8 cellular contexts compared by ENCODE assay signal in genomic region chr6:37648465-37649330, GRCh38. TPM values are rescaled to one million over a fixed set of nuclear protein-coding genes. Genes with fewer than 3 reads are reported as not detected.
DNase-seq lines count a peak whose midpoint lies in the region; ATAC-seq, FAIRE-seq and TF ChIP-seq lines count a peak whose summit lies in the region.

No MANE protein-coding gene starts in this region.

- no peak for FAIRE-seq in RCC 7860 (lab: Jason Lieb, UNC)

- no peak overlapping the region for H3K4me3 ChIP-seq in HCT116 (replicated peaks in 1 of 2; ENCODE audit: low read depth in 1 of 2, low read length in 2 of 2)
- H3K4me3 ChIP-seq in right cardiac atrium (ENCODE audit: low read length): no peak overlapping the region
- no peak overlapping the region for H3K4me3 ChIP-seq in skeletal muscle satellite cell (ENCODE audit: low read length)

- H3K27me3 ChIP-seq in HCT116 (ENCODE audit: insufficient read depth, low read length) (no peaks in the 10 kb centered on the region), right cardiac atrium (ENCODE audit: control insufficient read depth, insufficient read depth) (no peaks in the 10 kb centered on the region), skeletal muscle satellite cell (ENCODE audit: control insufficient read depth, insufficient read depth, low read length) (peaks cover 18% of the 10 kb centered on the region)

- peaks cover 20% of the 10 kb centered on the region for H3K4me1 Mint-ChIP-seq in activated CD8-positive, alpha-beta T cell treated with anti-CD3 and anti-CD28 coated beads for 36 hours (ENCODE audit: low read depth)

- H3K9me2 ChIP-seq in HCT116 (ENCODE audit: insufficient read depth): no peaks in the 10 kb centered on the region

- H3K4me1 ChIP-seq in HCT116 (ENCODE audit: control insufficient read depth in 1 of 2, insufficient read depth in 2 of 2, low read length in 2 of 2) (peaks cover 0 to 14% of the 10 kb centered on the region in 2 experiments; a peak in 2 of 4 replicates), right cardiac atrium (ENCODE audit: control insufficient read depth, insufficient read depth, low read length) (no peaks in the 10 kb centered on the region), skeletal muscle satellite cell (ENCODE audit: control insufficient read depth, insufficient read depth, low read length) (peaks cover 6% of the 10 kb centered on the region)

- H3K36me3 Mint-ChIP-seq in activated CD8-positive, alpha-beta T cell treated with anti-CD3 and anti-CD28 coated beads for 36 hours (ENCODE audit: low read depth): peaks cover 3% of the 10 kb centered on the region

- no TSS peak for BruUV-seq in HCT116 (replicated peaks; lab: Mats Ljungman, UMichigan)

- H4K20me1 ChIP-seq in HCT116 (ENCODE audit: insufficient read depth): no peaks in the 10 kb centered on the region

- TF ChIP-seq RAD21 in HCT116 (IDR thresholded peaks at IDR 0.05; ENCODE audit: low read depth): no peak

- POLR2A ChIA-PET in HCT116 (lab: Charles Lee) (interaction anchor here (0.9 kb wide), 1 partner anchor 69 kb away, joined by 3 read pairs; no protein-coding TSS in a partner anchor), HEK293T (lab: Yijun Ruan, JAX) (no interaction called here)
- POLR2A ChIA-PET in activated CD8-positive, alpha-beta T cell treated with anti-CD3 and anti-CD28 coated beads for 36 hours (lab: Charles Lee): interaction anchor here (0.8 kb wide), 1 partner anchor 17 kb away, joined by 3 read pairs; no protein-coding TSS in a partner anchor

- H3K4me3 Mint-ChIP-seq in activated CD8-positive, alpha-beta T cell treated with anti-CD3 and anti-CD28 coated beads for 36 hours: no peak overlapping the region

- no peaks in the 10 kb centered on the region for H3K79me2 ChIP-seq in HCT116 (ENCODE audit: insufficient read depth, low read length)

- H3K27ac ChIP-seq in HCT116 (ENCODE audit: low read depth, low read length) (no peak overlapping the region), right cardiac atrium (ENCODE audit: low read length) (no peak overlapping the region)

- intact Hi-C loops in HCT116 (cut with micrococcal nuclease): no loop called here
- intact Hi-C loops in activated CD8-positive, alpha-beta T cell treated with anti-CD3 and anti-CD28 coated beads for 36 hours (cut with micrococcal nuclease): no loop called here
- intact Hi-C loops in right cardiac atrium (cut with DNase I): no loop called here

- no peak for TF ChIP-seq POLR2A in HCT116 (IDR thresholded peaks at IDR 0.05; ENCODE audit: borderline replicate concordance, extremely low read depth, insufficient read depth, insufficient read length)

- H3K36me3 ChIP-seq in HCT116 (ENCODE audit: control insufficient read depth in 1 of 2, insufficient read depth in 2 of 2, low read length in 2 of 2) (no peaks in the 10 kb centered on the region), skeletal muscle satellite cell (ENCODE audit: insufficient read depth, low read length) (no peaks in the 10 kb centered on the region)

- TF ChIP-seq CTCF in HCT116 (IDR thresholded peaks at IDR 0.05 in 2 of 3, conservative IDR thresholded peaks at IDR 0.05 in 1 of 3; ENCODE audit: borderline replicate concordance in 1 of 3, insufficient read depth in 1 of 3, low read depth in 2 of 3, low read length in 2 of 3): no peak
- TF ChIP-seq CTCF in activated CD8-positive, alpha-beta T cell treated with anti-CD3 and anti-CD28 coated beads for 36 hours (IDR thresholded peaks at IDR 0.05): no peak

- H3K9me3 Mint-ChIP-seq in activated CD8-positive, alpha-beta T cell treated with anti-CD3 and anti-CD28 coated beads for 36 hours: peaks cover 3% of the 10 kb centered on the region

- CTCF ChIA-PET in HCT116 (lab: Charles Lee) (no interaction called here), HEK293T (lab: Yijun Ruan, JAX) (no interaction called here)
- CTCF ChIA-PET in activated CD8-positive, alpha-beta T cell treated with anti-CD3 and anti-CD28 coated beads for 36 hours (lab: Charles Lee): interaction anchor here (0.6 to 0.8 kb wide), 2 partner anchors 129 to 323 kb away, joined by 3 read pairs; no protein-coding TSS in a partner anchor

- WGBS in right cardiac atrium: 12% methylated on average over 71 of the region's 71 CpGs

- H3K9ac ChIP-seq in HCT116 (ENCODE audit: low read length): no peak overlapping the region
- no peak overlapping the region for H3K9ac ChIP-seq in skeletal muscle satellite cell (ENCODE audit: low read depth, low read length)

- DNase-seq in HCT116 (ENCODE audit: low read depth, low spot score): peak; percentile 47
- DNase-seq in activated CD8-positive, alpha-beta T cell treated with anti-CD3 and anti-CD28 coated beads for 36 hours: peak; percentile 61
- DNase-seq in right cardiac atrium: peak; percentile 38 to 73 (median 67)
- DNase-seq in NCI-H2107 (lab: John Stamatoyannopoulos, UW): no peak
- no peak for DNase-seq in RCC 7860 (ENCODE audit: low spot score)
- no peak for DNase-seq in amniotic stem cell (lab: John Stamatoyannopoulos, UW)
- DNase-seq in HEK293T (ENCODE audit: extremely low spot score): no peak

- H3K27ac Mint-ChIP-seq in activated CD8-positive, alpha-beta T cell treated with anti-CD3 and anti-CD28 coated beads for 36 hours: no peak overlapping the region

- H3K4me2 ChIP-seq in HCT116 (ENCODE audit: low read length): peak overlapping the region; percentile 14; the same call in 1 of the 2 replicates
- peak overlapping the region; percentile 48 for H3K4me2 ChIP-seq in skeletal muscle satellite cell (ENCODE audit: low read length)

- RAD21 ChIA-PET in HCT116 (lab: Charles Lee; ENCODE audit: low non-redundant PET in 1 of 2, low total read pairs in 2 of 2, uncharacterized antibody in 2 of 2, unreplicated experiment in 2 of 2): no interaction called here

- H3K9me3 ChIP-seq in HCT116 (ENCODE audit: control insufficient read depth in 1 of 2, insufficient read depth in 1 of 2, low read depth in 1 of 2, low read length in 2 of 2) (no peaks in the 10 kb centered on the region), right cardiac atrium (ENCODE audit: control insufficient read depth, low read length) (no peaks in the 10 kb centered on the region), skeletal muscle satellite cell (replicated peaks; ENCODE audit: low read length) (no peaks in the 10 kb centered on the region)

- peak; percentile 98 for ATAC-seq in HCT116
- ATAC-seq in activated CD8-positive, alpha-beta T cell treated with anti-CD3 and anti-CD28 coated beads for 36 hours: peak; percentile 94
- ATAC-seq in right cardiac atrium: peak; percentile 49 to 58

- no peak overlapping the region for H2AFZ ChIP-seq in HCT116 (ENCODE audit: low read depth, low read length, poor library complexity, severe bottlenecking)

- H3K27me3 Mint-ChIP-seq in activated CD8-positive, alpha-beta T cell treated with anti-CD3 and anti-CD28 coated beads for 36 hours: peaks cover 25% of the 10 kb centered on the region

TF ChIP-seq in HCT116, 20 proteins besides CTCF, POLR2A, EP300 and RAD21:
- peak; percentile 24; the same call in 1 of the 2 replicates for TF ChIP-seq MAX (IDR thresholded peaks at IDR 0.05)
- no peak for TF ChIP-seq FOSL1 (IDR thresholded peaks at IDR 0.05; ENCODE audit: low read depth)
- TF ChIP-seq ZFX (IDR thresholded peaks at IDR 0.05): 0 out of 2 replicates have a peak, but pooled peaks have one; percentile 13
- no peak for TF ChIP-seq ZBTB33 (IDR thresholded peaks at IDR 0.05; ENCODE audit: extremely low read depth, insufficient replicate concordance, low read length)

TF ChIP-seq in HEK293T, 16 proteins besides CTCF, POLR2A, EP300 and RAD21:
- TF ChIP-seq ELF4 (IDR thresholded peaks at IDR 0.05): no peak
- TF ChIP-seq BHLHE40 (IDR thresholded peaks at IDR 0.05; ENCODE audit: borderline replicate concordance): no peak
- TF ChIP-seq HDGF (IDR thresholded peaks at IDR 0.05; ENCODE audit: borderline replicate concordance): no peak
- no peak for TF ChIP-seq SUZ12 (IDR thresholded peaks at IDR 0.05)
- no peak for TF ChIP-seq L3MBTL2 (conservative IDR thresholded peaks at IDR 0.05)
- TF ChIP-seq ZNF384 (IDR thresholded peaks at IDR 0.05): no peak
- no peak for TF ChIP-seq FOXK2 (IDR thresholded peaks at IDR 0.05)
- no peak for TF ChIP-seq TARDBP (IDR thresholded peaks at IDR 0.05)
- TF ChIP-seq FOXA1 (IDR thresholded peaks at IDR 0.05): no peak
- no peak for TF ChIP-seq CTBP1 (IDR thresholded peaks at IDR 0.05; ENCODE audit: borderline replicate concordance)
- TF ChIP-seq FOXM1 (IDR thresholded peaks at IDR 0.05; ENCODE audit: borderline replicate concordance): no peak

RNA-seq across cellular contexts. Expression of gene MDGA1, which starts 49.0 kb away (rescaled TPM):
- 6.2 TPM for total RNA-seq in HCT116 (2021; ENCODE audit: unreplicated experiment)
- 5.1 and 6.0 TPM in 2 replicates for polyA plus RNA-seq in HCT116 (2012)
- total RNA-seq in activated CD8-positive, alpha-beta T cell treated with anti-CD3 and anti-CD28 coated beads for 36 hours: 1 to 10 TPM; 1.0 to 2.1 TPM
- total RNA-seq in right cardiac atrium: 1 to 10 TPM; 1.8 to 3.9 (median 2.5) TPM
- 3.0 TPM for polyA plus RNA-seq in right cardiac atrium
- 1.0 and 1.5 TPM in 2 replicates for total RNA-seq in skeletal muscle satellite cell (2012; rRNA removed)

Comparison
In these comparisons a context has a peak if more than half of its experiments do, and no peak if none do; other contexts are left out.
1. DNase-seq: peak in HCT116 (single experiment), activated CD8-positive, alpha-beta T cell treated with anti-CD3 and anti-CD28 coated beads for 36 hours (single experiment) and right cardiac atrium (3 of 3); none in NCI-H2107 (single experiment), RCC 7860 (single experiment), amniotic stem cell (single experiment) and HEK293T (single experiment).
2. Peak in every context shown above with its lines, with median percentiles within 50 percentile points of each other: ATAC-seq.